Comparison of ENCODE assay signal across 32 cellular contexts in genomic region chr4:99074816-99075215, GRCh38.
"Had no signal": no experiment of that assay in that cellular context is flagged by ENCODE, and none has a peak within 500 bp of the region (broad histone marks: within the 10 kb centered on the region; RNA-seq: fewer than 3 reads in every experiment).

No MANE protein-coding gene starts in this region.

- H3K4me3 ChIP-seq: adrenal gland, esophagus muscularis mucosa, gastrocnemius medialis had no signal

- H3K27ac ChIP-seq: adrenal gland, brain microvascular endothelial cell, esophagus muscularis mucosa, foreskin keratinocyte, gastrocnemius medialis, WERI-Rb-1 had no signal

- H3K27me3 ChIP-seq: adrenal gland, brain microvascular endothelial cell, esophagus muscularis mucosa, foreskin keratinocyte, gastrocnemius medialis had no signal

- H3K4me1 ChIP-seq: adrenal gland, foreskin keratinocyte, gastrocnemius medialis had no signal

- FAIRE-seq: bronchial epithelial cell, colon had no signal

- DNase-seq: activated B cell treated with CpG ODN at 0.5 μM for 24 hours; activated CD4-positive, alpha-beta T cell treated with anti-CD3 and anti-CD28 coated beads for 48 hours; activated CD4-positive, alpha-beta T cell treated with anti-CD3 and anti-CD28 coated beads, Interleukin-2, amount 50 U/mL, for 1 hour; activated CD4-positive, alpha-beta T cell treated with anti-CD3 and anti-CD28 coated beads, Interleukin-2, amount 50 U/mL, for 48 hours; activated CD8-positive, alpha-beta memory T cell treated with anti-CD3 and anti-CD28 coated beads for 24 hours; activated CD8-positive, alpha-beta T cell treated with anti-CD3 and anti-CD28 coated beads for 36 hours; activated gamma-delta T cell; activated naive CD4-positive, alpha-beta T cell; activated naive CD4-positive, alpha-beta T cell treated with anti-CD3 and anti-CD28 coated beads, Interleukin-2, amount 10 ng/mL, durations not matched to agents 7 days and 5 days; activated T-cell treated with anti-CD3 and anti-CD28 coated beads, Interleukin-2, amount 50 U/mL, for 1 hour; activated T-cell treated with anti-CD3 and anti-CD28 coated beads, Interleukin-2, amount 50 U/mL, for 72 hours; adrenal gland; amygdala; aorta; brain microvascular endothelial cell; caudate nucleus; cortex of kidney; dermis blood vessel endothelial cell; effector CD4-positive, alpha-beta T cell; effector memory CD8-positive, alpha-beta T cell; foreskin keratinocyte; gastrocnemius medialis; glutamatergic neuron; SW 1271; T-cell; T1000; WERI-Rb-1 had no signal

- H3K9me3 ChIP-seq: adrenal gland, esophagus muscularis mucosa, gastrocnemius medialis had no signal

- ATAC-seq: activated CD4-positive, CD25-positive, alpha-beta regulatory T cell treated with anti-CD3 and anti-CD28 coated beads, Interleukin-2, amount 50 U/mL, for 24 hours; activated CD8-positive, alpha-beta T cell treated with anti-CD3 and anti-CD28 coated beads for 36 hours; activated naive CD4-positive, alpha-beta T cell treated with anti-CD3 and anti-CD28 coated beads, Interleukin-2, amount 50 U/mL, for 72 hours; activated T-cell treated with anti-CD3 and anti-CD28 coated beads, Interleukin-2, amount 50 U/mL, for 72 hours; effector memory CD8-positive, alpha-beta T cell; foreskin keratinocyte; gastrocnemius medialis; T-cell had no signal
